In the genomic region with DNA sequence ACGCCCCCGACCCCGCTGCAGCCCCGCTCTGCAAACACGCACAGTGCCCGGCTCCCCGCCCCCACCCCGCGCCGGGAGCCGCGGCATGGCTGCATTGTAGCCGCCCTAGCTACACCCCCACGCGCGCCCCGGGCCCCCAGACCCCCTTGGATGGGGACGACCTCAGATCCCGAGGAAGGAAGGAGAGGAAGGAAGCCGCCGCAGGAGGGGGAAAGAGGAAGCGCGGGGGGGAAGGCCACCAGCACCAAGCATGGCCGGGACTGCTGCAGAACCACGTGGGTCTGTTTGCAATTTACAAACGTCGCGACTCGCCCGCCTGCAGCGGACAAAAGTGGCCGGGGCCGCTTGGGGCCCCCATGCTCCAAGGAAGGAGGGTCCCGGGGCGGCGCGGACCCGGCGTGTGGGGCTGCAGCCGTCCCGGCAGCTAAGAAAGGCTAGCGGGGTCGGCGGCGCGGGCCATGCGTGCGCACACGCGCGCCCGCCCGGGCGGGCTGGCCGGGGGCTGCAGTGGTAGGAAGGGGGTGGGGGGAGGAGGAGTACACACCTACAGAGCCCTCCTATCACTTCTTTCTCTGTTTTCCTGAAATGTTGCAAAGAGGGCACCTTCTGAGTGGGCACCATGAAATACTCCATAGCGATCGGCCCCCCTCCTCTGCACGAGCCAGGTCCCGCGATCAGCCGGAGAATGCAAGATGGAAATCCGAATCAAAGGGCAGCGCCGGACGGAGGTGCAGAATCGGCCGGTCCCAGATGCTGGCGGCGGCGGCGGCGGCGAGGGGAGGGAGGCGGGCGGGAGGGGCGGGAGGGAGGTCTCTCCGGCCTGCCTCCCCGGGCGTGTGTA, we compare ENCODE assay signal across 8 cellular contexts. TPM values are rescaled to one million over a fixed set of nuclear protein-coding genes. Genes with fewer than 3 reads are reported as not detected.
DNase-seq lines count a peak whose midpoint lies in the region; ATAC-seq and TF ChIP-seq lines count a peak whose summit lies in the region.

No MANE protein-coding gene starts in this region.

- peak; percentile 13 for ATAC-seq in left ventricle myocardium superior

- intact Hi-C loops in left ventricle myocardium superior (cut with micrococcal nuclease): no loop called here

- peak overlapping the region; percentile 69; the same call in 1 of the 2 replicates for H3K27ac Mint-ChIP-seq in HFFc6

- peak; percentile 21 for DNase-seq in activated CD4-positive, CD25-positive, alpha-beta regulatory T cell treated with anti-CD3 and anti-CD28 coated beads, Interleukin-2, amount 50 U/mL, for 16 hours (ENCODE audit: low read depth, low spot score)
- no peak for DNase-seq in activated CD4-positive, CD25-positive, alpha-beta regulatory T cell treated with anti-CD3 and anti-CD28 coated beads, Interleukin-2, amount 50 U/mL, for 72 hours
- no peak for DNase-seq in HFFc6
- DNase-seq in NCI-H69 (lab: John Stamatoyannopoulos, UW): peak; percentile 83
- peak in 50 of 56 donors; percentile 3 to 87 (median 63) for DNase-seq in amygdala (lab: John Stamatoyannopoulos, UW)
- DNase-seq in left ventricle myocardium superior: peak; percentile 69
- DNase-seq in pons (ENCODE audit: low spot score): peak; percentile 62
- DNase-seq in GOT3 (lab: John Stamatoyannopoulos, UW): no peak

- H3K4me3 Mint-ChIP-seq in HFFc6: peak overlapping the region; percentile 92

- no peaks in the 10 kb centered on the region for H3K9me3 Mint-ChIP-seq in HFFc6

- TF ChIP-seq CTCF in HFFc6 (IDR thresholded peaks at IDR 0.05): no peak

- H3K36me3 Mint-ChIP-seq in HFFc6 (ENCODE audit: low read depth): no peaks in the 10 kb centered on the region

- peaks cover 6% of the 10 kb centered on the region; the same call in 1 of the 2 replicates for H3K27me3 Mint-ChIP-seq in HFFc6 (ENCODE audit: insufficient read depth)

- peaks cover 13% of the 10 kb centered on the region for H3K4me1 Mint-ChIP-seq in HFFc6 (ENCODE audit: low read depth)

RNA-seq across cellular contexts. Expression of gene TFAP4, which starts 0.5 kb away (rescaled TPM):
- total RNA-seq in HFFc6 (2021; fragmentation: NEBNext Ultra II Directional; extraction: Animal tissue kit (Norgen Biotek cat#: 25700)): 10 to 100 TPM in 3 of 6 experiments, 1 to 10 TPM in 3; 8.3 to 11.7 (median 10.1) TPM
- total RNA-seq in left ventricle myocardium superior: 4.7 TPM

RNA-seq across cellular contexts. Expression of gene SRL, which starts 30.5 kb away (rescaled TPM):
- not detected for total RNA-seq in HFFc6 (2021; fragmentation: NEBNext Ultra II Directional; extraction: Animal tissue kit (Norgen Biotek cat#: 25700))
- 426 TPM for total RNA-seq in left ventricle myocardium superior

RNA-seq across cellular contexts. Expression of gene GLIS2, which starts 43.5 kb away (rescaled TPM):
- total RNA-seq in HFFc6 (2021; fragmentation: NEBNext Ultra II Directional; extraction: Animal tissue kit (Norgen Biotek cat#: 25700)): 10 to 100 TPM; 21.9 to 26.0 (median 23.5) TPM
- total RNA-seq in left ventricle myocardium superior: 16.6 TPM

Comparison
In these comparisons a context has a peak if more than half of its experiments do, and no peak if none do; other contexts are left out.
1. DNase-seq: peak in activated CD4-positive, CD25-positive, alpha-beta regulatory T cell treated with anti-CD3 and anti-CD28 coated beads, Interleukin-2, amount 50 U/mL, for 16 hours (single experiment), NCI-H69 (single experiment), amygdala (50 of 56), left ventricle myocardium superior (single experiment) and pons (single experiment); none in activated CD4-positive, CD25-positive, alpha-beta regulatory T cell treated with anti-CD3 and anti-CD28 coated beads, Interleukin-2, amount 50 U/mL, for 72 hours (single experiment), HFFc6 (single experiment) and GOT3 (single experiment).
2. RNA of gene SRL, which starts 30.5 kb away (total RNA-seq): 426 TPM in left ventricle myocardium superior (single experiment); not detected in HFFc6; every median in the first group is over 100 times any median in the second.